In the genomic region with DNA sequence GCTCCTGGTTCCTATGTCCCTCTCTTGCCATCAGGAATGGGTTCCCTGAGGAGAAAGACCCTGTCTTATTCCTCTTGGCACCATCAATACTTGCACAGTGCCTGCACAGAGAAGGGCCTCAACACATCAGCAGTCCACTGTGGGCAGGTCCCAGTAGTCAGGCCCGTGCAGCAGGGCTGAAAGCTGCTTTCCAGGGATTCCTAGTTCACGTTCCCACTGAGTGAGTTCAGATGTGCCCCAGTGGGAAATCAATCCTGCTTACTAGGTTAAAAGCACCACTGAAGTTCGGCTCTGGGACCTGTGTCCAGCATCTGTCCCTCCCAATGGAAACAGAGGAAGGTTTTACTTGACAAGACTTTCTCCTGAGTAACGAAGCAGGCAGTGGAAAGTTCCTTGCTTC, we compare ENCODE assay signal across 16 cellular contexts. TPM values are rescaled to one million over a fixed set of nuclear protein-coding genes. Genes with fewer than 3 reads are reported as not detected.
"Had no signal": no experiment of that assay in that cellular context is flagged by ENCODE, and none has a peak within 500 bp of the region (broad histone marks: within the 10 kb centered on the region; RNA-seq: fewer than 3 reads in every experiment).

No MANE protein-coding gene starts in this region.

- H3K36me3 ChIP-seq: breast epithelium, neural progenitor cell, prostate gland, vagina had no signal

- H3K4me2 ChIP-seq: neural progenitor cell had no signal

- DNase-seq: activated CD4-positive, CD25-positive, alpha-beta regulatory T cell; heart right ventricle; left ventricle myocardium inferior; stimulated activated CD4-positive, alpha-beta T cell treated with anti-CD3 and anti-CD28 coated beads, Interleukin-2, amount 100 ng/mL, for 24 hours; stimulated activated naive CD4-positive, alpha-beta T cell treated with Interleukin-2 at 50 U/mL for 16 hours; tibial artery had no signal

- H3K9me3 Mint-ChIP-seq: neural progenitor cell had no signal

- H3K36me3 Mint-ChIP-seq: neural progenitor cell had no signal

- H3K4me3 Mint-ChIP-seq: neural progenitor cell had no signal

- H3K4me3 ChIP-seq: breast epithelium, coronary artery, heart right ventricle, left ventricle myocardium inferior, neural progenitor cell, prostate gland, right atrium auricular region, tibial artery, vagina had no signal

- H2AFZ ChIP-seq: neural progenitor cell had no signal

- H3K4me1 ChIP-seq: neural progenitor cell, prostate gland had no signal

- H3K27ac ChIP-seq: coronary artery, heart right ventricle, left ventricle myocardium inferior, neural progenitor cell, prostate gland, right atrium auricular region, tibial artery, vagina had no signal

- H3K27ac Mint-ChIP-seq: neural progenitor cell had no signal

- H3K27me3 ChIP-seq: breast epithelium, heart right ventricle, neural progenitor cell, right atrium auricular region, tibial artery, vagina had no signal

- H3K9me3 ChIP-seq: breast epithelium, heart right ventricle, left ventricle myocardium inferior, prostate gland, right atrium auricular region, tibial artery, vagina had no signal

RNA-seq across cellular contexts. Expression of a gene that starts 45.3 kb away (rescaled TPM):
- total RNA-seq: astrocyte, heart right ventricle, kidney epithelial cell, left ventricle myocardium inferior, osteocyte, prostate gland, right atrium auricular region, skeletal muscle tissue, vagina had no signal
